ENCODE assay signal across 8 cellular contexts in the genomic region with DNA sequence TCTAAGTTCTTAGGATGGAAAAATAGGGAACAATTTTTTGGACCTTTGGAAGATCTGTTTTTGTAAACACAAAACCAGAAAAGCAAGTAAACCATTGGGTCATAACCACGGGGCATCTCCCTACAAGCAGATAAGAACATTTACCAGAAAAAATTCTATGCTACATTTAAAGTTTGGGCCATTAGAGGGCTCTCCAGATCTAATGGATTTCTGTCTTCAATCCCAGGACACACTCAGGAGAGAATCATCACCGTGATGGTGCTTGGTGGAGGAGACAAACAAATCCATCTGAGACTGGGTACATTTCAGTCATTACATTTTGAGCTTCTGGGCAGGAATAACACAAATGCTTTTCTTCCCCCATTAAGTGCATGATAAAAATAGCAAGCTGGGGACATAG.
DNase-seq lines count a peak whose midpoint lies in the region; ATAC-seq, FAIRE-seq and TF ChIP-seq lines count a peak whose summit lies in the region.

No MANE protein-coding gene starts in this region.

- peaks cover 2% of the 10 kb centered on the region for H3K4me1 Mint-ChIP-seq in activated naive CD8-positive, alpha-beta T cell treated with anti-CD3 and anti-CD28 coated beads for 36 hours

- H3K36me3 ChIP-seq in Peyer's patch: no peaks in the 10 kb centered on the region

- ATAC-seq in HG03521 (IDR thresholded peaks at IDR 0.05; ENCODE audit: unreplicated experiment) (no peak), GM18873 (IDR thresholded peaks at IDR 0.05; ENCODE audit: low FRiP score, unreplicated experiment) (no peak)

- no peak overlapping the region for H3K27ac Mint-ChIP-seq in activated naive CD8-positive, alpha-beta T cell treated with anti-CD3 and anti-CD28 coated beads for 36 hours

- no peak for TF ChIP-seq CTCF in Peyer's patch (IDR thresholded peaks at IDR 0.05)

- no peak for TF ChIP-seq POLR2A in Peyer's patch (IDR thresholded peaks at IDR 0.05)

- no peak overlapping the region for H3K4me3 ChIP-seq in Peyer's patch

- no peak overlapping the region for H3K27ac ChIP-seq in Peyer's patch

- no peaks in the 10 kb centered on the region for H3K9me3 ChIP-seq in Peyer's patch

- DNase-seq in NCI-H1105 treated with DMSO at 0.1 percent for 48 hours (lab: John Stamatoyannopoulos, UW): peak; percentile 23
- peak; percentile 74 for DNase-seq in cerebellar cortex (ENCODE audit: low spot score)
- DNase-seq in midbrain (lab: John Stamatoyannopoulos, UW): peak; percentile 25
- no peak for DNase-seq in activated naive CD8-positive, alpha-beta T cell treated with anti-CD3 and anti-CD28 coated beads for 36 hours
- DNase-seq in Peyer's patch: no peak

- peaks cover 0 to 7% (median 0%) of the 10 kb centered on the region in 4 donors for H3K4me1 ChIP-seq in Peyer's patch

- peak; percentile 70 for FAIRE-seq in G401.6 (lab: Jason Lieb, UNC)

- peaks cover under 1% of the 10 kb centered on the region for H3K9me3 Mint-ChIP-seq in activated naive CD8-positive, alpha-beta T cell treated with anti-CD3 and anti-CD28 coated beads for 36 hours

- peaks cover under 1% of the 10 kb centered on the region for H3K27me3 Mint-ChIP-seq in activated naive CD8-positive, alpha-beta T cell treated with anti-CD3 and anti-CD28 coated beads for 36 hours

- no peaks in the 10 kb centered on the region for H3K36me3 Mint-ChIP-seq in activated naive CD8-positive, alpha-beta T cell treated with anti-CD3 and anti-CD28 coated beads for 36 hours

- no peak overlapping the region for H3K4me3 Mint-ChIP-seq in activated naive CD8-positive, alpha-beta T cell treated with anti-CD3 and anti-CD28 coated beads for 36 hours

- H3K27me3 ChIP-seq in Peyer's patch: no peaks in the 10 kb centered on the region

Comparison
In these comparisons a context has a peak if more than half of its experiments do, and no peak if none do; other contexts are left out.
1. DNase-seq: peak in NCI-H1105 treated with DMSO at 0.1 percent for 48 hours (single experiment), cerebellar cortex (single experiment) and midbrain (single experiment); none in activated naive CD8-positive, alpha-beta T cell treated with anti-CD3 and anti-CD28 coated beads for 36 hours (single experiment) and Peyer's patch (0 of 3).